1 cellular context compared by ENCODE assay signal in the genomic region with DNA sequence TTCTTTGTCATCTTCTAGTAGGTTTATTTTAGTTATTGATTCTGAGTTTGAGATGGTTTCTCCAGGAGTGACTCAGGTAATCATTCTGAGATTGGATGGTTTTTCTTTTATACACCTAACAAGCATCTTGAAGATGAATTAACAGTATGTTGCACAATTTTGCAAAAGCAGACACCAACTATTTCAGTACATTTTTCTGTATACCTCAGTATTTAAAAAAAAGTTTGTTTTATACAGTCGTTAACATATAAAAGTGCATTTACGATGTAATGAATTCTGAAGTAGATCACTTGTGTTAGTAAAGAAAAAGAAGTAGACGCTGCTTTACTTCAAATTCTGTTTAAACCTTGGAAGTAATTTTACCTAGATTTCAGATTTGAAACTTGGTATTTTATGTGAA.
TF ChIP-seq lines count a peak whose summit lies in the region.

No MANE protein-coding gene starts in this region.

TF ChIP-seq in HepG2, 621 proteins besides CTCF, POLR2A, EP300 and RAD21:
- TF ChIP-seq MAFF (IDR thresholded peaks at IDR 0.05; ENCODE audit: low read depth, low read length) = no peak
- TF ChIP-seq HDAC6 (IDR thresholded peaks at IDR 0.05; ENCODE audit: low read depth, low read length) = no peak
- TF ChIP-seq GFI1 (CRISPR knock-in tag; IDR thresholded peaks at IDR 0.05; ENCODE audit: borderline replicate concordance) = no peak
- TF ChIP-seq ESRRA (CRISPR knock-in tag; IDR thresholded peaks at IDR 0.05; ENCODE audit: low read depth) = no peak
- TF ChIP-seq CEBPB (IDR thresholded peaks at IDR 0.05; ENCODE audit: borderline replicate concordance, low read depth, low read length) = 0 out of 2 replicates have a peak, but pooled peaks have one; percentile 5
- no peak for TF ChIP-seq ZZZ3 (CRISPR knock-in tag; IDR thresholded peaks at IDR 0.05; ENCODE audit: borderline replicate concordance)
- no peak for TF ChIP-seq RORA (CRISPR knock-in tag; IDR thresholded peaks at IDR 0.05)
- TF ChIP-seq TEAD2 (CRISPR knock-in tag; IDR thresholded peaks at IDR 0.05) = no peak
- TF ChIP-seq KLF16 (CRISPR knock-in tag; IDR thresholded peaks at IDR 0.05) = no peak
